In the genomic region with DNA sequence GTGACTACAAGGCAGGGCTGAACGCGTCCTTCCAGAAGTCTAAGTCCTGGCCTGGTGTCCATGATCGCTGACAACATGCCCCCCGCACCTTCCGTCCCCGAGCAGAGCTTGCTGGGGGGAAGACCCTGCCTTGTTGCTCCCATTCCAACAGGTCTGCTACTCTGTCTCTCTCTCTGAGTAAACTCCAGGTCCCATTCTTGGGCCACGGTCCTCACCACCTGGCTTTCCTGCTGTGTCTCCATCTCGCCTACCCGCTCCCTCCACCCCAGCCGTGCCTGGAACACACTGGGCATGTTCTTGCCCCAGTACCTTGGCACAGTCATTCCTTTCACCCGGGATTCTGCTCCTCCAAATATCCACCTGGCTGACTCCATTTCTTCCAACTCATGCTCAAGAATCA, we compare ENCODE assay signal across 24 cellular contexts.
"Had no signal": no experiment of that assay in that cellular context is flagged by ENCODE, and none has a peak within 500 bp of the region (broad histone marks: within the 10 kb centered on the region; RNA-seq: fewer than 3 reads in every experiment).

No MANE protein-coding gene starts in this region.

- H3K4me3 ChIP-seq: coronary artery, esophagus muscularis mucosa, gastrocnemius medialis, heart right ventricle, left lung, lower lobe of right lung, neural progenitor cell, pancreas, stomach, tibial artery, upper lobe of right lung, vagina had no signal

- FAIRE-seq: islet of Langerhans, pancreas, small intestine had no signal

- H3K9ac ChIP-seq: neural progenitor cell had no signal

- H3K36me3 Mint-ChIP-seq: memory B cell, mesothelial cell of epicardium, natural killer cell, neural progenitor cell had no signal

- H3K4me1 ChIP-seq: gastrocnemius medialis, heart right ventricle, left lung, lower lobe of right lung, pancreas, stomach, tibial artery, upper lobe of right lung, vagina had no signal

- H3K9me3 Mint-ChIP-seq: effector memory CD8-positive, alpha-beta T cell; mesothelial cell of epicardium; natural killer cell had no signal

- H3K36me3 ChIP-seq: esophagus muscularis mucosa, gastrocnemius medialis, heart right ventricle, left lung, lower lobe of right lung, neural progenitor cell, pancreas, stomach, tibial artery, upper lobe of right lung, vagina had no signal

- H3K27ac ChIP-seq: coronary artery, epithelial cell of prostate, esophagus muscularis mucosa, gastrocnemius medialis, heart right ventricle, left lung, lower lobe of right lung, neural progenitor cell, pancreas, stomach, tibial artery, upper lobe of right lung, vagina had no signal

- H3K9me3 ChIP-seq: esophagus muscularis mucosa, gastrocnemius medialis, heart right ventricle, left lung, lower lobe of right lung, pancreas, stomach, tibial artery, upper lobe of right lung, vagina had no signal

- H3K27ac Mint-ChIP-seq: effector memory CD8-positive, alpha-beta T cell; memory B cell; mesothelial cell of epicardium; natural killer cell; neural progenitor cell; progenitor cell of endocrine pancreas had no signal

- DNase-seq: effector memory CD8-positive, alpha-beta T cell; gastrocnemius medialis; heart right ventricle; left lung; lower lobe of right lung; natural killer cell; occipital lobe; pancreas; right cardiac atrium; small intestine; stimulated activated CD4-positive, alpha-beta T cell treated with anti-CD3 and anti-CD28 coated beads, Interleukin-12 subunit alpha, Interleukin-12 subunit beta, amount 100 ng/mL, for 4 hours; stimulated activated naive CD4-positive, alpha-beta T cell; stomach; tibial artery; upper lobe of right lung had no signal

- H3K4me1 Mint-ChIP-seq: memory B cell, natural killer cell had no signal

- H3K4me3 Mint-ChIP-seq: effector memory CD8-positive, alpha-beta T cell; memory B cell; mesothelial cell of epicardium; natural killer cell; neural progenitor cell had no signal
